ENCODE assay signal across 25 cellular contexts in genomic region chr12:122275459-122275858, GRCh38.
"Had no signal": no experiment of that assay in that cellular context is flagged by ENCODE, and none has a peak within 500 bp of the region (broad histone marks: within the 10 kb centered on the region; RNA-seq: fewer than 3 reads in every experiment).

No MANE protein-coding gene starts in this region.

- H3K27ac Mint-ChIP-seq: mesothelial cell of epicardium; naive B cell; natural killer cell treated with Interleukin-12 subunit alpha and Interleukin-12 subunit beta and Interleukin-15 and Interleukin-18, amount 100 ng/mL, for 72 hours; neural progenitor cell; stimulated activated naive CD8-positive, alpha-beta T cell treated with anti-CD3 and anti-CD28 coated beads, Interleukin-15, amount 100 ng/mL, for 72 hours had no signal

- H3K4me1 ChIP-seq: foreskin keratinocyte, gastroesophageal sphincter, heart left ventricle, left lung, neural progenitor cell, right lobe of liver, suprapubic skin, transverse colon, upper lobe of right lung, uterus had no signal

- H3K4me1 Mint-ChIP-seq: naive B cell; neural progenitor cell; stimulated activated naive CD8-positive, alpha-beta T cell treated with anti-CD3 and anti-CD28 coated beads, Interleukin-15, amount 100 ng/mL, for 72 hours had no signal

- DNase-seq: dorsolateral prefrontal cortex; effector CD4-positive, alpha-beta T cell; foreskin keratinocyte; heart left ventricle; left cardiac atrium; left lung; mesenchymal stem cell; mucosa of descending colon; naive B cell; ovary; right lobe of liver; small intestine; stimulated activated CD4-positive, alpha-beta T cell treated with anti-CD3 and anti-CD28 coated beads, Interleukin-15, amount 100 ng/mL, for 24 hours; stimulated activated CD4-positive, alpha-beta T cell treated with anti-CD3 and anti-CD28 coated beads, Interleukin-2, amount 100 ng/mL, for 48 hours; stimulated activated naive CD4-positive, alpha-beta T cell; stimulated activated naive CD8-positive, alpha-beta T cell treated with anti-CD3 and anti-CD28 coated beads, Interleukin-15, amount 100 ng/mL, for 72 hours; transverse colon; upper lobe of right lung; uterus had no signal

- H3K4me3 Mint-ChIP-seq: mesothelial cell of epicardium; naive B cell; natural killer cell treated with Interleukin-12 subunit alpha and Interleukin-12 subunit beta and Interleukin-15 and Interleukin-18, amount 100 ng/mL, for 72 hours; neural progenitor cell; stimulated activated naive CD8-positive, alpha-beta T cell treated with anti-CD3 and anti-CD28 coated beads, Interleukin-15, amount 100 ng/mL, for 72 hours had no signal

- H3K36me3 ChIP-seq: neural progenitor cell, ovary, uterus had no signal

- H3K27me3 Mint-ChIP-seq: naive B cell; natural killer cell treated with Interleukin-12 subunit alpha and Interleukin-12 subunit beta and Interleukin-15 and Interleukin-18, amount 100 ng/mL, for 72 hours; stimulated activated naive CD8-positive, alpha-beta T cell treated with anti-CD3 and anti-CD28 coated beads, Interleukin-15, amount 100 ng/mL, for 72 hours had no signal

- H3K4me3 ChIP-seq: dorsolateral prefrontal cortex, gastroesophageal sphincter, heart left ventricle, hepatocyte, left lung, mucosa of descending colon, neural progenitor cell, ovary, right lobe of liver, suprapubic skin, transverse colon, upper lobe of right lung, uterus had no signal

- H3K9me3 Mint-ChIP-seq: mesothelial cell of epicardium; naive B cell; natural killer cell treated with Interleukin-12 subunit alpha and Interleukin-12 subunit beta and Interleukin-15 and Interleukin-18, amount 100 ng/mL, for 72 hours; neural progenitor cell; stimulated activated naive CD8-positive, alpha-beta T cell treated with anti-CD3 and anti-CD28 coated beads, Interleukin-15, amount 100 ng/mL, for 72 hours had no signal

- H3K27ac ChIP-seq: dorsolateral prefrontal cortex, foreskin keratinocyte, gastroesophageal sphincter, heart left ventricle, hepatocyte, left lung, neural progenitor cell, ovary, right lobe of liver, suprapubic skin, transverse colon, upper lobe of right lung, uterus had no signal

- H3K9me3 ChIP-seq: gastroesophageal sphincter, heart left ventricle, left lung, mucosa of descending colon, ovary, right lobe of liver, suprapubic skin, transverse colon, upper lobe of right lung, uterus had no signal

- ATAC-seq: foreskin keratinocyte; gastroesophageal sphincter; heart left ventricle; left cardiac atrium; left lung; mucosa of descending colon; natural killer cell treated with Interleukin-12 subunit alpha and Interleukin-12 subunit beta and Interleukin-15 and Interleukin-18, amount 100 ng/mL, for 72 hours; right lobe of liver; stimulated activated naive CD8-positive, alpha-beta T cell treated with anti-CD3 and anti-CD28 coated beads, Interleukin-15, amount 100 ng/mL, for 72 hours; upper lobe of right lung had no signal
